Comparison of ENCODE assay signal across 20 cellular contexts in the genomic region with DNA sequence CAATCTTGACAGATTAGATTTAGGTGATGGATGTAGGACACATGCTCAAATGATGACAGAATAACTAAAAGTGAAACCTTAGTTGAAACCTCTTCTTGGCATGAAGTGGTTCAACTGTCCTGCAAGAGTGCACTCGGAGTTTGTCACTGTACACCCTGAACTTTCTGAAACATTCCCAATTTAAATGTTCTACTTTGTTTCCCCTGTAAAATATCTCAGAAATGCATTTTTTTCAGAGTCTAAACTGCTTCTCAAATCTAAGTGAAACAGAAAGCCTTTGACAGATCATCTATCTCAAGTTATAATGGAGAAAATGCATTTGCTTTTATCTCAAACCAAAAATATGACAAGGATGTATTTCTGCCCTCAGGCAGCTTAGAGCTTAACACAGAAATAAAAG.
DNase-seq lines count a peak whose midpoint lies in the region; ATAC-seq and TF ChIP-seq lines count a peak whose summit lies in the region.
"Had no signal": no experiment of that assay in that cellular context is flagged by ENCODE, and none has a peak within 500 bp of the region (broad histone marks: within the 10 kb centered on the region; RNA-seq: fewer than 3 reads in every experiment).

No MANE protein-coding gene starts in this region.

- H3K4me1 Mint-ChIP-seq in mesothelial cell of epicardium = peaks cover 11% of the 10 kb centered on the region
- H3K4me1 Mint-ChIP-seq: B cell had no signal

- peak overlapping the region; percentile 62 for H3K27ac Mint-ChIP-seq in mesothelial cell of epicardium
- H3K27ac Mint-ChIP-seq: B cell; progenitor cell of endocrine pancreas; T-helper 2 cell treated with Interferon-gamma antibody and Interleukin-4, amounts not matched to agents 5 μg/mL and 100 μg/mL, for 36 hours had no signal

- DNase-seq in AG10803 (ENCODE audit: low read depth) = peak; percentile 22
- DNase-seq in SK-MEL-5 (ENCODE audit: low read depth, low spot score) = peak; percentile 4
- no peak for DNase-seq in mesothelial cell of epicardium (ENCODE audit: low spot score in 2 of 2, unreplicated experiment in 2 of 2)
- no peak for DNase-seq in UCSD-AML1 (lab: John Stamatoyannopoulos, UW; ENCODE audit: unreplicated experiment)
- no peak for DNase-seq in NCI-H1092 (lab: John Stamatoyannopoulos, UW)
- no peak for DNase-seq in NK-92 (lab: John Stamatoyannopoulos, UW; ENCODE audit: unreplicated experiment)
- no peak for DNase-seq in NOMO-1 treated with dmso at 0.1 percent for 144 hours (lab: John Stamatoyannopoulos, UW; ENCODE audit: unreplicated experiment)
- DNase-seq: activated CD4-positive, alpha-beta T cell treated with anti-CD3 and anti-CD28 coated beads, Interleukin-2, amount 50 U/mL, for 1 hour; activated naive CD4-positive, alpha-beta T cell treated with anti-CD3 and anti-CD28 coated beads, Interleukin-2, amount 50 U/mL, for 16 hours; anterior cingulate cortex; GF-D8; NCI-H2171 treated with DMSO at 0.1 percent for 48 hours; stimulated activated CD8-positive, alpha-beta memory T cell treated with anti-CD3 and anti-CD28 coated beads, Interleukin-4, amount 100 ng/mL, for 48 hours; stomach had no signal

- no peak for TF ChIP-seq CTCF in AG10803 (conservative IDR thresholded peaks at IDR 0.05; ENCODE audit: low read length)
- TF ChIP-seq CTCF in mesothelial cell of epicardium (IDR thresholded peaks at IDR 0.05; ENCODE audit: unreplicated experiment) = no peak

- peak; percentile 67 for ATAC-seq in GM19351 (IDR thresholded peaks at IDR 0.05; ENCODE audit: unreplicated experiment)

- no peak overlapping the region for H3K4me3 Mint-ChIP-seq in mesothelial cell of epicardium
- H3K4me3 Mint-ChIP-seq: B cell; T-helper 2 cell treated with Interferon-gamma antibody and Interleukin-4, amounts not matched to agents 5 μg/mL and 100 μg/mL, for 36 hours had no signal

- no peak overlapping the region for H3K4me3 ChIP-seq in AG10803 (ENCODE audit: low read length)
- H3K4me3 ChIP-seq: lung, stomach, tibial nerve had no signal

- H3K27me3 Mint-ChIP-seq in mesothelial cell of epicardium (ENCODE audit: low read depth) = no peaks in the 10 kb centered on the region
- H3K27me3 Mint-ChIP-seq: B cell, progenitor cell of endocrine pancreas had no signal

- H3K9me3 Mint-ChIP-seq in mesothelial cell of epicardium = peaks cover 10% of the 10 kb centered on the region
- H3K9me3 Mint-ChIP-seq: T-helper 2 cell treated with Interferon-gamma antibody and Interleukin-4, amounts not matched to agents 5 μg/mL and 100 μg/mL, for 36 hours had no signal

- in situ Hi-C loops in SK-MEL-5 (cut with HindIII; ENCODE audit: low pct_unique_long_range_greater_than_20kb, low sequenced_read_pairs) = no loop called here

- peaks cover 19% of the 10 kb centered on the region for H3K36me3 Mint-ChIP-seq in mesothelial cell of epicardium

Comparison
In these comparisons a context has a peak if more than half of its experiments do, and no peak if none do; other contexts are left out.
1. DNase-seq: peak in AG10803 (single experiment) and SK-MEL-5 (single experiment); none in mesothelial cell of epicardium (0 of 2), UCSD-AML1 (single experiment), NCI-H1092 (single experiment), NK-92 (single experiment) and NOMO-1 treated with dmso at 0.1 percent for 144 hours (single experiment).